24 cellular contexts compared by ENCODE assay signal in the genomic region with DNA sequence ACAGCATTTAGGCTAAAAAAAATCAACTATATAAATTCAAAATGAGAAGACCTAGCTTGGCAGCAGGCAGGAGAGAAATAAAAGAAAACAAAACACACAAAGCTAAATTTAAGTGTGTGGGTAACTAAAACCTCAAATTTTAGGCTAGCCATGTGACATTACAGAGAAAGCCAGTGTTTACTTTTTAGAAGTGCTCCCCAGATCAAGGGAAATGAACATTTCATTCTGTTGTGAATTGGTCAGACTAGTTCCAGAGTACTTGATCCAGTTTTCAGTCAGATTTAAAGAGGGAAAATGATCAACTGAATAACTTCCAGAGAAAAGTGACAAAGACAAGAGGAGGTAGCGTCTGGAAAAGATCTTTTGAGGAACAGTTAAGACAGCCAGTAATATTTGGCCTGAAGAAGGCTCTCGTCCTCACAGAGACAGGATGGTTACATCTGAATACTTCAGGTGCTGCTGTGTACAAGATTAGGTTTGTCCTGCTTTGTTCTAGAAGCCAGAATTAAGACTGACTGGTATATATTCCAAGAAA.
"Had no signal": no experiment of that assay in that cellular context is flagged by ENCODE, and none has a peak within 500 bp of the region (broad histone marks: within the 10 kb centered on the region; RNA-seq: fewer than 3 reads in every experiment).

No MANE protein-coding gene starts in this region.

- H3K4me1 Mint-ChIP-seq: activated naive CD4-positive, alpha-beta T cell treated with anti-CD3 and anti-CD28 coated beads, Interleukin-2, amount 10 ng/mL, durations not matched to agents 7 days and 5 days; activated naive CD8-positive, alpha-beta T cell treated with anti-CD3 and anti-CD28 coated beads, Interleukin-2, amount 10 ng/mL, durations not matched to agents 7 days and 5 days had no signal

- H3K27me3 ChIP-seq: brain microvascular endothelial cell, dorsolateral prefrontal cortex, heart left ventricle, neutrophil, pancreas, spleen, upper lobe of right lung had no signal

- DNase-seq: activated CD4-positive, alpha-beta T cell treated with anti-CD3 and anti-CD28 coated beads for 4 hours; activated CD4-positive, alpha-beta T cell treated with anti-CD3 and anti-CD28 coated beads, Interleukin-2, amount 50 U/mL, for 4 hours; activated CD8-positive, alpha-beta memory T cell treated with anti-CD3 and anti-CD28 coated beads for 24 hours; activated gamma-delta T cell; activated naive CD4-positive, alpha-beta T cell treated with anti-CD3 and anti-CD28 coated beads, Interleukin-2, amount 10 ng/mL, durations not matched to agents 7 days and 5 days; activated naive CD8-positive, alpha-beta T cell treated with anti-CD3 and anti-CD28 coated beads, Interleukin-2, amount 10 ng/mL, durations not matched to agents 7 days and 5 days; brain microvascular endothelial cell; dorsolateral prefrontal cortex; effector memory CD4-positive, alpha-beta T cell; heart left ventricle; left ventricle myocardium inferior; mucosa of descending colon; nephron progenitor cell; pancreas; spleen; stimulated activated CD4-positive, alpha-beta T cell treated with anti-CD3 and anti-CD28 coated beads, Interleukin-2, amount 100 ng/mL, for 48 hours; stimulated activated naive CD4-positive, alpha-beta T cell treated with Interleukin-2 at 50 U/mL for 16 hours; T-helper 9 cell; upper lobe of right lung had no signal

- H3K27me3 Mint-ChIP-seq: activated naive CD4-positive, alpha-beta T cell treated with anti-CD3 and anti-CD28 coated beads, Interleukin-2, amount 10 ng/mL, durations not matched to agents 7 days and 5 days had no signal

- H3K4me3 Mint-ChIP-seq: activated naive CD4-positive, alpha-beta T cell treated with anti-CD3 and anti-CD28 coated beads, Interleukin-2, amount 10 ng/mL, durations not matched to agents 7 days and 5 days; activated naive CD8-positive, alpha-beta T cell treated with anti-CD3 and anti-CD28 coated beads, Interleukin-2, amount 10 ng/mL, durations not matched to agents 7 days and 5 days; nephron progenitor cell; T-helper 1 cell treated with Interleukin-12 subunit alpha and Interleukin-12 subunit beta and Interleukin-4 antibody, amounts not matched to agents 30 μg/mL and 1 μg/mL, for 36 hours had no signal

- H3K27ac ChIP-seq: brain microvascular endothelial cell, dorsolateral prefrontal cortex, left ventricle myocardium inferior, neutrophil, pancreas, prostate gland, spleen, upper lobe of right lung, VCaP had no signal

- H3K9me3 ChIP-seq: heart left ventricle, left ventricle myocardium inferior, mucosa of descending colon, neutrophil, pancreas, prostate gland, spleen, upper lobe of right lung had no signal

- ATAC-seq: heart left ventricle, mucosa of descending colon, pancreas, upper lobe of right lung had no signal

- H3K36me3 Mint-ChIP-seq: activated naive CD4-positive, alpha-beta T cell treated with anti-CD3 and anti-CD28 coated beads, Interleukin-2, amount 10 ng/mL, durations not matched to agents 7 days and 5 days; activated naive CD8-positive, alpha-beta T cell treated with anti-CD3 and anti-CD28 coated beads, Interleukin-2, amount 10 ng/mL, durations not matched to agents 7 days and 5 days had no signal

- H3K36me3 ChIP-seq: heart left ventricle, left ventricle myocardium inferior, neutrophil, pancreas, prostate gland, upper lobe of right lung had no signal

- H3K9me3 Mint-ChIP-seq: activated naive CD4-positive, alpha-beta T cell treated with anti-CD3 and anti-CD28 coated beads, Interleukin-2, amount 10 ng/mL, durations not matched to agents 7 days and 5 days; activated naive CD8-positive, alpha-beta T cell treated with anti-CD3 and anti-CD28 coated beads, Interleukin-2, amount 10 ng/mL, durations not matched to agents 7 days and 5 days; nephron progenitor cell; T-helper 1 cell treated with Interleukin-12 subunit alpha and Interleukin-12 subunit beta and Interleukin-4 antibody, amounts not matched to agents 30 μg/mL and 1 μg/mL, for 36 hours had no signal

- H3K4me3 ChIP-seq: coronary artery, dorsolateral prefrontal cortex, heart left ventricle, left ventricle myocardium inferior, mucosa of descending colon, pancreas, prostate gland, spleen, upper lobe of right lung had no signal

- H3K4me1 ChIP-seq: pancreas, prostate gland had no signal
